ENCODE assay signal across 22 cellular contexts in genomic region chr4:84905646-84906045, GRCh38.
"Had no signal": no experiment of that assay in that cellular context is flagged by ENCODE, and none has a peak within 500 bp of the region (broad histone marks: within the 10 kb centered on the region; RNA-seq: fewer than 3 reads in every experiment).

No MANE protein-coding gene starts in this region.

- H3K27ac Mint-ChIP-seq: activated CD4-positive, alpha-beta memory T cell treated with anti-CD3 and anti-CD28 coated beads for 36 hours; activated CD4-positive, alpha-beta T cell treated with anti-CD3 and anti-CD28 coated beads, Interleukin-2, amount 10 ng/mL, durations not matched to agents 7 days and 5 days; activated naive CD4-positive, alpha-beta T cell treated with anti-CD3 and anti-CD28 coated beads, Interleukin-2, amount 10 ng/mL, durations not matched to agents 7 days and 5 days; activated naive CD8-positive, alpha-beta T cell treated with anti-CD3 and anti-CD28 coated beads for 36 hours; activated T-helper 17 cell treated with anti-CD3 and anti-CD28 coated beads, Interleukin-2, amount 50 U/mL, for 72 hours; T-cell had no signal

- DNase-seq: activated CD4-positive, alpha-beta memory T cell treated with anti-CD3 and anti-CD28 coated beads for 36 hours; activated CD4-positive, alpha-beta T cell treated with anti-CD3 and anti-CD28 coated beads, Interleukin-2, amount 10 ng/mL, durations not matched to agents 7 days and 5 days; activated CD4-positive, CD25-positive, alpha-beta regulatory T cell; activated CD8-positive, alpha-beta memory T cell treated with anti-CD3 and anti-CD28 coated beads for 24 hours; activated gamma-delta T cell; activated naive CD4-positive, alpha-beta T cell treated with anti-CD3 and anti-CD28 coated beads, Interleukin-2, amount 10 ng/mL, durations not matched to agents 7 days and 5 days; activated naive CD8-positive, alpha-beta T cell treated with anti-CD3 and anti-CD28 coated beads for 36 hours; activated T-cell treated with anti-CD3 and anti-CD28 coated beads, Interleukin-2, amount 50 U/mL, for 4 hours; KG1; NCI-H1048; NCI-H146; NCI-H187 treated with DMSO at 0.1 percent for 48 hours; NCI-H510A treated with DMSO at 0.1 percent for 48 hours; NCI-H69; NK-92 treated with Interleukin-12 subunit alpha and Interleukin-12 subunit beta, amount 100 ng/mL, for 24 hours; PC-3; SHP77 treated with DMSO at 0.1 percent for 48 hours; T-cell; T-helper 2 cell; T1000 had no signal

- H3K4me1 Mint-ChIP-seq: activated CD4-positive, alpha-beta T cell treated with anti-CD3 and anti-CD28 coated beads, Interleukin-2, amount 10 ng/mL, durations not matched to agents 7 days and 5 days; activated naive CD4-positive, alpha-beta T cell treated with anti-CD3 and anti-CD28 coated beads, Interleukin-2, amount 10 ng/mL, durations not matched to agents 7 days and 5 days; activated naive CD8-positive, alpha-beta T cell treated with anti-CD3 and anti-CD28 coated beads for 36 hours; activated T-helper 17 cell treated with anti-CD3 and anti-CD28 coated beads, Interleukin-2, amount 50 U/mL, for 72 hours; IgD-negative memory B cell; T-cell had no signal

- H3K27me3 Mint-ChIP-seq: activated CD4-positive, alpha-beta memory T cell treated with anti-CD3 and anti-CD28 coated beads for 36 hours; activated CD4-positive, alpha-beta T cell treated with anti-CD3 and anti-CD28 coated beads, Interleukin-2, amount 10 ng/mL, durations not matched to agents 7 days and 5 days; activated naive CD4-positive, alpha-beta T cell treated with anti-CD3 and anti-CD28 coated beads, Interleukin-2, amount 10 ng/mL, durations not matched to agents 7 days and 5 days; T-cell had no signal

- H3K9me3 Mint-ChIP-seq: activated CD4-positive, alpha-beta memory T cell treated with anti-CD3 and anti-CD28 coated beads for 36 hours; activated CD4-positive, alpha-beta T cell treated with anti-CD3 and anti-CD28 coated beads, Interleukin-2, amount 10 ng/mL, durations not matched to agents 7 days and 5 days; activated naive CD4-positive, alpha-beta T cell treated with anti-CD3 and anti-CD28 coated beads, Interleukin-2, amount 10 ng/mL, durations not matched to agents 7 days and 5 days; activated naive CD8-positive, alpha-beta T cell treated with anti-CD3 and anti-CD28 coated beads for 36 hours; activated T-cell treated with anti-CD3 and anti-CD28 coated beads, Interleukin-2, amount 50 U/mL, for 4 hours had no signal

- H3K4me3 Mint-ChIP-seq: activated CD4-positive, alpha-beta memory T cell treated with anti-CD3 and anti-CD28 coated beads for 36 hours; activated CD4-positive, alpha-beta T cell treated with anti-CD3 and anti-CD28 coated beads, Interleukin-2, amount 10 ng/mL, durations not matched to agents 7 days and 5 days; activated naive CD4-positive, alpha-beta T cell treated with anti-CD3 and anti-CD28 coated beads, Interleukin-2, amount 10 ng/mL, durations not matched to agents 7 days and 5 days; activated naive CD8-positive, alpha-beta T cell treated with anti-CD3 and anti-CD28 coated beads for 36 hours; activated T-cell treated with anti-CD3 and anti-CD28 coated beads, Interleukin-2, amount 50 U/mL, for 4 hours; activated T-helper 17 cell treated with anti-CD3 and anti-CD28 coated beads, Interleukin-2, amount 50 U/mL, for 72 hours; IgD-negative memory B cell; T-cell had no signal

- H3K36me3 Mint-ChIP-seq: activated CD4-positive, alpha-beta memory T cell treated with anti-CD3 and anti-CD28 coated beads for 36 hours; activated naive CD4-positive, alpha-beta T cell treated with anti-CD3 and anti-CD28 coated beads, Interleukin-2, amount 10 ng/mL, durations not matched to agents 7 days and 5 days; activated naive CD8-positive, alpha-beta T cell treated with anti-CD3 and anti-CD28 coated beads for 36 hours; IgD-negative memory B cell; T-cell had no signal
